In the genomic region with DNA sequence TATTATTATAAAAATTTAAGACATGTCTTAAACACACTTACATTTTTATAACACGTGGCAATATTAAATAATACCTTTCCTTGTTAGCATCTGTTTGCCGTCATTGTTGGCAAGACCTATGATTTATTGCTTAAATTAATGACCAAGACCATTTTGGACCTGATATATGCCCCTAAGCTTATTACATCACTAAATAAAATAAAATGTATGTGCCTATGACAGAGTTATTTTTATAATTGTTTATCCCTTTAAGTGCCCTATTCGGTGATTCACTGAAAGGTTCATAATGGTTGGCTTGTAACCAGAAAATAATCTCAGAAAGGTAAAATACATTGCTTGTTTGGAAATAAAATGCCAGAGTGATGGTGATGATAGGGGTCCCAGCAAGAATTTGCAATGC, we compare ENCODE assay signal across 21 cellular contexts.
"Had no signal": no experiment of that assay in that cellular context is flagged by ENCODE, and none has a peak within 500 bp of the region (broad histone marks: within the 10 kb centered on the region; RNA-seq: fewer than 3 reads in every experiment).

No MANE protein-coding gene starts in this region.

- H3K27me3 ChIP-seq: esophagus muscularis mucosa, gastrocnemius medialis, neutrophil, right atrium auricular region, sigmoid colon, testis, tibial nerve, upper lobe of right lung, vagina had no signal

- H3K4me1 ChIP-seq: testis, upper lobe of right lung had no signal

- ATAC-seq: effector memory CD8-positive, alpha-beta T cell; gastrocnemius medialis; left colon; naive thymus-derived CD4-positive, alpha-beta T cell; stimulated activated naive B cell treated with anti-CD40 and anti-IgM and Interleukin-4, amounts not matched to agents 10 μg/mL and 1 μg/mL and 100 μg/mL, for 72 hours; stimulated activated naive CD8-positive, alpha-beta T cell treated with anti-CD3 and anti-CD28 coated beads, Interleukin-15, amount 100 ng/mL, for 72 hours; upper lobe of right lung had no signal

- H3K36me3 ChIP-seq: esophagus muscularis mucosa, gastrocnemius medialis, neutrophil, right atrium auricular region, sigmoid colon, tibial nerve, upper lobe of right lung, vagina had no signal

- H3K27ac ChIP-seq: epithelial cell of prostate, gastrocnemius medialis, neutrophil, right atrium auricular region, skin epidermis, testis, tibial nerve, upper lobe of right lung, vagina had no signal

- DNase-seq: effector memory CD8-positive, alpha-beta T cell; gastrocnemius medialis; immature natural killer cell; left colon; mesendoderm; naive thymus-derived CD4-positive, alpha-beta T cell; posterior cingulate gyrus; sigmoid colon; stimulated activated CD4-positive, alpha-beta T cell treated with anti-CD3 and anti-CD28 coated beads, Interleukin-2, amount 100 ng/mL, for 24 hours; stimulated activated CD4-positive, alpha-beta T cell treated with anti-CD3 and anti-CD28 coated beads, Interleukin-4, amount 100 ng/mL, for 4 hours; stimulated activated naive B cell treated with anti-CD40 and anti-IgM and Interleukin-4, amounts not matched to agents 10 μg/mL and 1 μg/mL and 100 μg/mL, for 72 hours; stimulated activated naive CD8-positive, alpha-beta T cell treated with anti-CD3 and anti-CD28 coated beads, Interleukin-15, amount 100 ng/mL, for 72 hours; testis; upper lobe of right lung had no signal

- H3K9me3 ChIP-seq: esophagus muscularis mucosa, gastrocnemius medialis, neutrophil, right atrium auricular region, sigmoid colon, testis, tibial nerve, upper lobe of right lung, vagina had no signal

- H3K4me3 ChIP-seq: esophagus muscularis mucosa, gastrocnemius medialis, right atrium auricular region, sigmoid colon, skin epidermis, testis, tibial nerve, upper lobe of right lung, vagina had no signal
